19 cellular contexts compared by ENCODE assay signal in the genomic region with DNA sequence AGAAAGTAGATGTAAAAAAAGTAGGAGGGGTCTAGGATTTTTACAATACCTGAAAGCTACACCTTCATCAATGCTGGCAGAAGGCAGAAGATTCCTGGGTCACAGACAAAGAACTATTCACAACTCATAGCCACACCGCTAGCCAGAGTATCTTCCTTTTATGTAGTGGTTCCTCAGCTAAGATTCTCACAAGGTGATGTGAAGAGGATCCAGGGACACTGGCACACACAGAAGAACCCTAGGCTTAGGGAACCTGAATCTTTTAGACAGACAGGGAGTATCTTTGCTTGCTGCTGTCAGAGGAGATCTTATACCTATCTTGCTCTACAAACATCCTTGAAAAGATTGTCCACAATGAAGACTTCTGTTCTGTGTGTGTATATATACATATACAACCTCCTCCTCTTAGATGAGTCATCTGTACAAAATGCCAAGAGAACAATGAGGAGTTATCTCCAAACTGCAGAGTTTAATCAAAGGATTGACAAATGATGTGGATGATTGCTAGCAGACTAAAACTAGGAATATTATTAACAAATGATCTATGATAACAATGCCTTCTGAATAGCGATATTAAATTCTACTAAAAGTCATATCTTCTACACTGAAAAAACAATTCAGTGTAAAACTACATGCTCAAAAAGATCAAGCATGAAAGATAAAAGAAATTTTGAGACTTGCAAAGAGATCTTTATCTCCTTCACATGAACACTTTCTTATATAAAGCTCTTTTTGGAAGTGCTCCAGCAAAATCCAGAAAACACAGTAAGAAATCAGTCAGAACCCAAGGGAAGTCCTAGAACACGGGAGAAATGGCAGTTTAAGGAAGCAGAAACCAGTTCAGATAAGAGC.
DNase-seq lines count a peak whose midpoint lies in the region; ATAC-seq, FAIRE-seq and TF ChIP-seq lines count a peak whose summit lies in the region.
"Had no signal": no experiment of that assay in that cellular context is flagged by ENCODE, and none has a peak within 500 bp of the region (broad histone marks: within the 10 kb centered on the region; RNA-seq: fewer than 3 reads in every experiment).

No MANE protein-coding gene starts in this region.

- intact Hi-C loops in Calu3 (cut with micrococcal nuclease; ENCODE audit: unreplicated experiment) (loop anchor here (5.0 kb wide), 1 partner anchor 231 kb away; no protein-coding TSS in a partner anchor), sigmoid colon (cut with DNase I) (no loop called here)

- CTCF ChIA-PET in Calu3 (lab: Charles Lee) = interaction anchor here (0.6 kb wide), 1 partner anchor 50 kb away, joined by 4 read pairs; no protein-coding TSS in a partner anchor

- no peaks in the 10 kb centered on the region for H3K27me3 Mint-ChIP-seq in Calu3 (ENCODE audit: unreplicated experiment)
- H3K27me3 Mint-ChIP-seq: B cell; stimulated activated naive B cell treated with anti-CD40 and anti-IgM and Interleukin-4, amounts not matched to agents 10 μg/mL and 1 μg/mL and 100 μg/mL, for 72 hours had no signal

- TF ChIP-seq CTCF in Calu3 (IDR thresholded peaks at IDR 0.05; ENCODE audit: unreplicated experiment) = no peak
- TF ChIP-seq CTCF in sigmoid colon (IDR thresholded peaks at IDR 0.05) = no peak

- peak overlapping the region; percentile 21 for H3K4me3 Mint-ChIP-seq in Calu3 (ENCODE audit: low read depth, unreplicated experiment)
- H3K4me3 Mint-ChIP-seq: B cell; nephron; stimulated activated naive B cell treated with anti-CD40 and anti-IgM and Interleukin-4, amounts not matched to agents 10 μg/mL and 1 μg/mL and 100 μg/mL, for 72 hours had no signal

- no peaks in the 10 kb centered on the region for H3K9me3 ChIP-seq in sigmoid colon
- H3K9me3 ChIP-seq: left lung had no signal

- no peak for ATAC-seq in GM21576 (IDR thresholded peaks at IDR 0.05; ENCODE audit: unreplicated experiment)
- ATAC-seq: left lung; Right ventricle myocardium inferior; stimulated activated naive B cell treated with anti-CD40 and anti-IgM and Interleukin-4, amounts not matched to agents 10 μg/mL and 1 μg/mL and 100 μg/mL, for 72 hours had no signal

- 74 to 76% methylated on average over 3 of the region's 3 CpGs for WGBS in sigmoid colon, 2 donors

- H3K36me3 ChIP-seq in sigmoid colon = no peaks in the 10 kb centered on the region
- H3K36me3 ChIP-seq: left lung had no signal

- no peak for TF ChIP-seq POLR2A in sigmoid colon (IDR thresholded peaks at IDR 0.05)

- no peak overlapping the region for H3K4me3 ChIP-seq in sigmoid colon
- H3K4me3 ChIP-seq: left lung had no signal

- no peak for TF ChIP-seq EP300 in sigmoid colon (IDR thresholded peaks at IDR 0.05)

- no peak for FAIRE-seq in frontal cortex (lab: Jason Lieb, UNC)
- FAIRE-seq: GM12892, TTC549 had no signal

- BruUV-seq in Calu3 (replicated peaks; lab: Mats Ljungman, UMichigan) = TSS peak; percentile 31

- DNase-seq in Calu3 = no peak
- peak; percentile 32 for DNase-seq in M059J (ENCODE audit: low read depth)
- DNase-seq in amniotic epithelial cell (ENCODE audit: low read depth) = peak; percentile 50
- peak; percentile 26 for DNase-seq in kidney glomerular epithelial cell (lab: John Stamatoyannopoulos, UW)
- no peak for DNase-seq in activated CD4-positive, alpha-beta T cell treated with anti-CD3 and anti-CD28 coated beads for 1 hour
- no peak for DNase-seq in sigmoid colon
- no peak for DNase-seq in frontal cortex (ENCODE audit: low spot score in 2 of 2)
- DNase-seq: activated CD8-positive, alpha-beta memory T cell treated with anti-CD3 and anti-CD28 coated beads for 24 hours; left lung; NCI-H187 treated with DMSO at 0.1 percent for 48 hours; NCI-H774; stimulated activated naive B cell treated with anti-CD40 and anti-IgM and Interleukin-4, amounts not matched to agents 10 μg/mL and 1 μg/mL and 100 μg/mL, for 72 hours had no signal

- peak overlapping the region; percentile 5 for H3K27ac Mint-ChIP-seq in Calu3 (ENCODE audit: unreplicated experiment)
- H3K27ac Mint-ChIP-seq: B cell; stimulated activated naive B cell treated with anti-CD40 and anti-IgM and Interleukin-4, amounts not matched to agents 10 μg/mL and 1 μg/mL and 100 μg/mL, for 72 hours had no signal

- peaks cover 0 to 52% (median 9%) of the 10 kb centered on the region in 4 donors for H3K4me1 ChIP-seq in sigmoid colon

- H3K27ac ChIP-seq in sigmoid colon = no peak overlapping the region
- H3K27ac ChIP-seq: KMS-11, left lung had no signal

- H3K27me3 ChIP-seq in sigmoid colon = no peaks in the 10 kb centered on the region
- H3K27me3 ChIP-seq: left lung had no signal

- H3K9me3 Mint-ChIP-seq in Calu3 (ENCODE audit: low read depth, unreplicated experiment) = no peaks in the 10 kb centered on the region
- H3K9me3 Mint-ChIP-seq: nephron; stimulated activated naive B cell treated with anti-CD40 and anti-IgM and Interleukin-4, amounts not matched to agents 10 μg/mL and 1 μg/mL and 100 μg/mL, for 72 hours had no signal

- no peaks in the 10 kb centered on the region for H3K36me3 Mint-ChIP-seq in Calu3 (ENCODE audit: insufficient read depth, unreplicated experiment)
- H3K36me3 Mint-ChIP-seq: stimulated activated naive B cell treated with anti-CD40 and anti-IgM and Interleukin-4, amounts not matched to agents 10 μg/mL and 1 μg/mL and 100 μg/mL, for 72 hours had no signal

- H3K4me1 Mint-ChIP-seq in Calu3 (ENCODE audit: low read depth, unreplicated experiment) = peaks cover 52% of the 10 kb centered on the region
- H3K4me1 Mint-ChIP-seq: B cell; stimulated activated naive B cell treated with anti-CD40 and anti-IgM and Interleukin-4, amounts not matched to agents 10 μg/mL and 1 μg/mL and 100 μg/mL, for 72 hours had no signal

Comparison
In these comparisons a context has a peak if more than half of its experiments do, and no peak if none do; other contexts are left out.
1. DNase-seq: peak in M059J (single experiment), amniotic epithelial cell (single experiment) and kidney glomerular epithelial cell (single experiment); none in Calu3 (single experiment), activated CD4-positive, alpha-beta T cell treated with anti-CD3 and anti-CD28 coated beads for 1 hour (single experiment), sigmoid colon (single experiment) and frontal cortex (0 of 2).